8 cellular contexts compared by ENCODE assay signal in the genomic region with DNA sequence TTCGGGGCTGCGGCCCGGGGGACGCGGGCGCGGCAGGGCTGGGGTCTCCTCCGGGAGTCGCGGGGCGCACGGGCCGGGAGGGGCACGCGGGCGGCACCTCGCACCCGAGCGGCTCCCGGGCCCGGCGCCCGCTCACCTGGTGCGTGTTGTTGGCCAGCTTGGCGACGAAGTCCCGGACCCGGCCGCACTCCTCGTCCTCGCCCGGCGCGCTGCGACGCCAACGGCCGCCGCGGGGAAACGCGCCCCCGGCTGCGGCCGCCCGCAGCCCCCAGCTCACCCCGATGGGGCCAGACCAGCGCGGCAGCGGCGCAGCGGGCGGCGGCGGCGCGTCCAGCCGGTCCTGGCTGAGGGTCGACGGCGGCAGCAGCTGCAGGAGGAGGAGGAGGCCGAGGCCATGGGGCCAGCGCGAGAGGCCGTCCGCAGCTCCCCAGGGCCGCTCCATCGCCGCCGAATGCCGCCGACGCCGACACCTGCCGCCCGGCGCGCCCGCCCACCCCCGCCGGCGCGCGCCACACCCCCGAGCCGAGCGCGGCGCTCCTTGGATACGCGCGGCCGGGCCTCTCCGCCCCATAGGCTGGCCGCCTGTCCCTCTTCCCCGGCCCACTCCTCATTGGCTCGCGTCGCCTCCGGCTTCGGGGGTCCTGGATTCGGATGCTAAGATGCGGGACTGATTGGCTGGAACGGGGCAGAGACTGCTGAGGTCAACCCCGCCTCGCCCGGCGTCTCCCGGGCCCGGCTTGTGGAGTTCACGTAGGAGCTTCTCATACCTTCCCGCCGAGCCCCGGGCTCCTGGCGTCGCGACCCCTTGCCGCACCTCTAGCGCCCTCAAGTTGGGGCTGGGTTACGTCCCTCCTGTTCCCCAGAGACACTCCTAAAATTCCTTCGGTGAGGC. TPM values are rescaled to one million over a fixed set of nuclear protein-coding genes. Genes with fewer than 3 reads are reported as not detected.
DNase-seq lines count a peak whose midpoint lies in the region; ATAC-seq and TF ChIP-seq lines count a peak whose summit lies in the region.

A gene (minus strand): TSS at position 468 of the 892 bp plus-strand sequence. CDS start 26 bp downstream, at position 442.

- H3K4me1 Mint-ChIP-seq in endothelial cell (ENCODE audit: unreplicated experiment): peaks cover 38% of the 10 kb centered on the region

- H4K8ac ChIP-seq in mesendoderm (ENCODE audit: low read depth, low read length): peak within 1 kb of the TSS; percentile 67

- H2BK120ac ChIP-seq in mesendoderm (ENCODE audit: low read depth, low read length): peak within 1 kb of the TSS; percentile 51

- peaks cover 10% of the 10 kb centered on the region for H3K36me3 ChIP-seq in BE2C
- H3K36me3 ChIP-seq in mesendoderm (ENCODE audit: control insufficient read depth, insufficient read depth, low read length): peaks cover 1% of the 10 kb centered on the region

- H3K23ac ChIP-seq in mesendoderm (ENCODE audit: low read length): peak within 1 kb of the TSS; percentile 87

- H3K27ac Mint-ChIP-seq in endothelial cell (ENCODE audit: unreplicated experiment): peak within 1 kb of the TSS; percentile 67

- H3K4me3 Mint-ChIP-seq in endothelial cell (ENCODE audit: unreplicated experiment): peak within 1 kb of the TSS; percentile 96

- H3K4me2 ChIP-seq in mesendoderm (ENCODE audit: low read length): peak within 1 kb of the TSS; percentile 93

- no peak within 1 kb of the TSS for H3K4ac ChIP-seq in mesendoderm (ENCODE audit: low read depth, low read length)

- H3K27me3 ChIP-seq in BE2C: no peaks in the 10 kb centered on the region; the same call in 1 of the 2 replicates
- H3K27me3 ChIP-seq in mesendoderm (ENCODE audit: insufficient read depth, low read length, poor library complexity): no peaks in the 10 kb centered on the region

- peak; percentile 97 for DNase-seq in BE2C
- DNase-seq in HUDEP-2 (lab: John Stamatoyannopoulos, UW; ENCODE audit: unreplicated experiment in 76 of 76): peak in 50 of 76 experiments; percentile 5 to 60 (median 34)
- peak; percentile 74 for DNase-seq in NOMO-1 treated with dmso at 0.1 percent for 144 hours (lab: John Stamatoyannopoulos, UW; ENCODE audit: unreplicated experiment)
- DNase-seq in activated T-cell treated with anti-CD3 and anti-CD28 coated beads for 1 hour (ENCODE audit: low read depth): peak; percentile 30
- peak; percentile 88 for DNase-seq in endothelial cell (ENCODE audit: low spot score)
- peak; percentile 99 for DNase-seq in mesendoderm
- DNase-seq in stimulated activated CD8-positive, alpha-beta memory T cell treated with anti-CD3 and anti-CD28 coated beads, Interleukin-12 subunit alpha, Interleukin-12 subunit beta, amount 100 ng/mL, for 4 hours (ENCODE audit: low read depth): peak; percentile 51

- peak within 1 kb of the TSS; percentile 92 for H3K56ac ChIP-seq in mesendoderm (ENCODE audit: low read length)

- H3K9ac ChIP-seq in mesendoderm (ENCODE audit: low read length): peak within 1 kb of the TSS; percentile 82

- no peak within 1 kb of the TSS for H2BK15ac ChIP-seq in mesendoderm (replicated peaks; ENCODE audit: low read depth)

- no peaks in the 10 kb centered on the region for H3K79me2 ChIP-seq in mesendoderm (ENCODE audit: control insufficient read depth, insufficient read depth, low read length)

- peaks cover 4% of the 10 kb centered on the region for H3K27me3 Mint-ChIP-seq in endothelial cell (ENCODE audit: unreplicated experiment)

- TF ChIP-seq CTCF in BE2C (IDR thresholded peaks at IDR 0.05; ENCODE audit: low read depth, low read length): no peak
- TF ChIP-seq CTCF in endothelial cell (IDR thresholded peaks at IDR 0.05; ENCODE audit: unreplicated experiment): peak; percentile 15

- H3K79me1 ChIP-seq in mesendoderm (ENCODE audit: low read length): peaks cover 3% of the 10 kb centered on the region

- peak within 1 kb of the TSS; percentile 75 for H3K4me3 ChIP-seq in BE2C (ENCODE audit: low read depth, low read length)
- H3K4me3 ChIP-seq in mesendoderm (ENCODE audit: low read length): peak within 1 kb of the TSS; percentile 56

- H3K4me1 ChIP-seq in BE2C (peaks cover under 1% of the 10 kb centered on the region; the same call in 1 of the 2 replicates), mesendoderm (ENCODE audit: control insufficient read depth, low read depth, low read length) (peaks cover 7% of the 10 kb centered on the region)

- H2AK5ac ChIP-seq in mesendoderm (ENCODE audit: low read length): no peak within 1 kb of the TSS

- WGBS in mesendoderm (ENCODE audit: extremely low coverage, insufficient coverage, low lambda C conversion rate): no CpG with 5 or more reads among the region's 121 CpGs

- H3K9me3 ChIP-seq in BE2C: no peaks in the 10 kb centered on the region

- peak within 1 kb of the TSS; percentile 90 for H4K5ac ChIP-seq in mesendoderm (ENCODE audit: low read length)

- no peaks in the 10 kb centered on the region for H3K9me3 Mint-ChIP-seq in endothelial cell (ENCODE audit: unreplicated experiment)

- no peaks in the 10 kb centered on the region for H3K36me3 Mint-ChIP-seq in endothelial cell (ENCODE audit: low read depth, unreplicated experiment)

- H3K27ac ChIP-seq in mesendoderm (ENCODE audit: low read depth, low read length): peak within 1 kb of the TSS; percentile 85

- peak; percentile 73 for ATAC-seq in GM19438 (IDR thresholded peaks at IDR 0.05; ENCODE audit: low read depth, unreplicated experiment)

- peak within 1 kb of the TSS; percentile 72 for H3K18ac ChIP-seq in mesendoderm (ENCODE audit: low read length)

- peak within 1 kb of the TSS; percentile 69 for H2BK5ac ChIP-seq in mesendoderm (ENCODE audit: low read length)

RNA-seq across cellular contexts. Expression of the gene that starts here (rescaled TPM):
- 7.0 TPM for polyA plus RNA-seq in BE2C (2012; ENCODE audit: insufficient read depth, insufficient read length, low read depth)
- total RNA-seq in endothelial cell (ENCODE audit: unreplicated experiment): 49.0 TPM
- 12.9 TPM for polyA plus RNA-seq in mesendoderm (2013, experiment 1 of 2)
- 12.9 TPM for polyA plus RNA-seq in mesendoderm (2013, experiment 2 of 2)

Comparison
In these comparisons a context has a peak if more than half of its experiments do, and no peak if none do; other contexts are left out.
1. Peak in every context shown above with its lines: DNase-seq, ATAC-seq, H3K4me3 ChIP-seq and H3K27ac ChIP-seq.
2. DNase-seq: peak in every context shown above with its lines; median percentile 99 in mesendoderm; 97 in BE2C; 88 in endothelial cell; 74 in NOMO-1 treated with dmso at 0.1 percent for 144 hours; 51 in stimulated activated CD8-positive, alpha-beta memory T cell treated with anti-CD3 and anti-CD28 coated beads, Interleukin-12 subunit alpha, Interleukin-12 subunit beta, amount 100 ng/mL, for 4 hours; 34 in HUDEP-2; 30 in activated T-cell treated with anti-CD3 and anti-CD28 coated beads for 1 hour.